Comparison of ENCODE assay signal across 10 cellular contexts in genomic region chr17:36149296-36149820, GRCh38. TPM values are rescaled to one million over a fixed set of nuclear protein-coding genes. Genes with fewer than 3 reads are reported as not detected.
A peak's percentile ranks its signal among the peaks of the same experiment; 100 is the strongest.
DNase-seq lines count a peak whose midpoint lies in the region; ATAC-seq and TF ChIP-seq lines count a peak whose summit lies in the region.
"Had no signal": no experiment of that assay in that cellular context is flagged by ENCODE, and none has a peak within 500 bp of the region (broad histone marks: within the 10 kb centered on the region; RNA-seq: fewer than 3 reads in every experiment).

No MANE protein-coding gene starts in this region.

- H3K27ac Mint-ChIP-seq in stimulated activated effector memory CD8-positive, alpha-beta T cell treated with anti-CD3 and anti-CD28 coated beads, Interleukin-12 subunit alpha, Interleukin-12 subunit beta, amount 100 ng/mL, for 72 hours: peak overlapping the region; percentile 94

- peak overlapping the region; percentile 78 for H3K4me3 Mint-ChIP-seq in stimulated activated effector memory CD8-positive, alpha-beta T cell treated with anti-CD3 and anti-CD28 coated beads, Interleukin-12 subunit alpha, Interleukin-12 subunit beta, amount 100 ng/mL, for 72 hours

- peak; percentile 9; the same call in 1 of the 2 replicates for TF ChIP-seq CTCF in PC-3 (conservative IDR thresholded peaks at IDR 0.05; ENCODE audit: low read depth, low read length)
- TF ChIP-seq CTCF in fibroblast of pulmonary artery (IDR thresholded peaks at IDR 0.05; ENCODE audit: low read length, missing control alignments): no peak

- H3F3A ChIP-seq in GM23248 (ENCODE audit: insufficient read depth): 0 out of 2 replicates have a peak, but pooled peaks cover 7% of the 10 kb centered on the region
- H3F3A ChIP-seq in PC-3 (ENCODE audit: low read length, unreplicated experiment): no peaks in the 10 kb centered on the region

- H2AFZ ChIP-seq in GM23248 (peak overlapping the region; percentile 36; the same call in 1 of the 2 replicates), PC-3 (ENCODE audit: low read length) (0 out of 2 replicates have a peak overlapping the region, but pooled peaks have one; percentile 34)

- no peak overlapping the region for H3K27ac ChIP-seq in GM23248
- H3K27ac ChIP-seq in PC-3 (ENCODE audit: low read length): no peak overlapping the region

- POLR2A ChIA-PET in PC-3 (lab: Charles Lee; ENCODE audit: unreplicated experiment): no interaction called here

- DNase-seq in GM23248 (peak; percentile 71), PC-3 (no peak), fibroblast of pulmonary artery (ENCODE audit: low read depth) (peak; percentile 74), kidney tubule cell (ENCODE audit: low spot score) (no peak), activated gamma-delta T cell (lab: John Stamatoyannopoulos, UW) (no peak)
- DNase-seq in stimulated activated effector memory CD8-positive, alpha-beta T cell treated with anti-CD3 and anti-CD28 coated beads, Interleukin-12 subunit alpha, Interleukin-12 subunit beta, amount 100 ng/mL, for 72 hours (ENCODE audit: low spot score in 2 of 2): peak in 1 of 2 donors; percentile 47

- H3K36me3 Mint-ChIP-seq in stimulated activated effector memory CD8-positive, alpha-beta T cell treated with anti-CD3 and anti-CD28 coated beads, Interleukin-12 subunit alpha, Interleukin-12 subunit beta, amount 100 ng/mL, for 72 hours: peaks cover 21% of the 10 kb centered on the region

- CTCF ChIA-PET in PC-3 (lab: Charles Lee): interaction anchor here (0.6 to 1.0 kb wide), 2 partner anchors 168 to 180 kb away, joined by 3 to 4 read pairs; no protein-coding TSS in a partner anchor

- H3K9me2 ChIP-seq in GM23248 (ENCODE audit: insufficient read depth): no peaks in the 10 kb centered on the region
- H3K9me2 ChIP-seq in PC-3 (replicated peaks; ENCODE audit: low read length): no peaks in the 10 kb centered on the region

- H3K4me1 ChIP-seq in GM23248 (ENCODE audit: insufficient read depth) (peaks cover 10% of the 10 kb centered on the region; the same call in 1 of the 2 replicates), PC-3 (ENCODE audit: insufficient read depth, low read length) (no peaks in the 10 kb centered on the region)

- H3K4me2 ChIP-seq in GM23248 (ENCODE audit: unreplicated experiment) (peak overlapping the region; percentile 69), PC-3 (ENCODE audit: low read length) (peak overlapping the region; percentile 37; the same call in 1 of the 2 replicates)

- H4K20me1 ChIP-seq in GM23248 (ENCODE audit: insufficient read depth) (no peaks in the 10 kb centered on the region), PC-3 (ENCODE audit: low read length) (no peaks in the 10 kb centered on the region)

- in situ Hi-C loops in GM23248 (cut with MboI): loop anchor here (5.0 kb wide), 1 partner anchor 53 kb away; no protein-coding TSS in a partner anchor

- no peak overlapping the region for H3K4me3 ChIP-seq in GM23248
- no peak overlapping the region for H3K4me3 ChIP-seq in PC-3 (ENCODE audit: low read length)
- H3K4me3 ChIP-seq in fibroblast of pulmonary artery (replicated peaks; ENCODE audit: low read depth, low read length): no peak overlapping the region

- H3K9ac ChIP-seq in GM23248: no peak overlapping the region
- no peak overlapping the region for H3K9ac ChIP-seq in PC-3 (ENCODE audit: low read length)

- H3K79me2 ChIP-seq in GM23248 (ENCODE audit: insufficient read depth) (no peaks in the 10 kb centered on the region), PC-3 (ENCODE audit: low read length) (no peaks in the 10 kb centered on the region)

- peaks cover 58% of the 10 kb centered on the region for H3K4me1 Mint-ChIP-seq in stimulated activated effector memory CD8-positive, alpha-beta T cell treated with anti-CD3 and anti-CD28 coated beads, Interleukin-12 subunit alpha, Interleukin-12 subunit beta, amount 100 ng/mL, for 72 hours

- H3K9me3 ChIP-seq in GM23248 (ENCODE audit: low read depth): no peaks in the 10 kb centered on the region
- no peaks in the 10 kb centered on the region for H3K9me3 ChIP-seq in PC-3 (ENCODE audit: low read length)

- peak; percentile 53 for ATAC-seq in PC-3
- ATAC-seq in stimulated activated effector memory CD8-positive, alpha-beta T cell treated with anti-CD3 and anti-CD28 coated beads, Interleukin-12 subunit alpha, Interleukin-12 subunit beta, amount 100 ng/mL, for 72 hours: peak; percentile 63
- ATAC-seq in HG02884 (IDR thresholded peaks at IDR 0.05; ENCODE audit: unreplicated experiment): no peak
- ATAC-seq in HG03354 (IDR thresholded peaks at IDR 0.05; ENCODE audit: poor library complexity, severe bottlenecking, unreplicated experiment): no peak

- intact Hi-C loops in PC-3 (cut with micrococcal nuclease): loop anchor here (1.0 kb wide), 1 partner anchor 180 kb away; no protein-coding TSS in a partner anchor

- BruUV-seq in PC-3 (replicated peaks; lab: Mats Ljungman, UMichigan): no TSS peak

- H3K36me3 ChIP-seq in GM23248 (ENCODE audit: low read depth) (no peaks in the 10 kb centered on the region), PC-3 (ENCODE audit: low read depth, low read length) (peaks cover 3% of the 10 kb centered on the region; the same call in 1 of the 2 replicates)

- WGBS in GM23248 (ENCODE audit: low coverage in 1 of 2, low lambda C conversion rate in 2 of 2, missing lambda C conversion rate in 2 of 2), 2 experiments: 26 to 31% methylated on average over 11 of the region's 11 CpGs

- H3K27me3 ChIP-seq in GM23248 (replicated peaks; ENCODE audit: insufficient read depth) (peaks cover 23% of the 10 kb centered on the region), PC-3 (ENCODE audit: low read length) (peaks cover 15% of the 10 kb centered on the region)

- no peaks in the 10 kb centered on the region for H3K9me3 Mint-ChIP-seq in stimulated activated effector memory CD8-positive, alpha-beta T cell treated with anti-CD3 and anti-CD28 coated beads, Interleukin-12 subunit alpha, Interleukin-12 subunit beta, amount 100 ng/mL, for 72 hours

RNA-seq across cellular contexts. Expression of gene TBC1D3B, which starts 27.1 kb away (rescaled TPM):
- total RNA-seq in GM23248 (2014; rRNA removed; shearing (Covaris generic)): not detected in 2 replicates
- 0.64 and 1.0 TPM in 2 replicates for polyA plus RNA-seq in GM23248 (2016; fragmentation: Nextera tagmentation; extraction: Ambion mirVana)
- 1.4 and 4.3 TPM in 2 replicates for total RNA-seq in PC-3 (2014; rRNA removed)

RNA-seq across cellular contexts. Expression of gene CCL4, which starts 45.7 kb away (rescaled TPM):
- not detected in 2 replicates for total RNA-seq in GM23248 (2014; rRNA removed; shearing (Covaris generic))
- polyA plus RNA-seq in GM23248 (2016; fragmentation: Nextera tagmentation; extraction: Ambion mirVana): not detected in 2 replicates
- total RNA-seq in PC-3 (2014; rRNA removed): not detected in 2 replicates
- total RNA-seq: dermis microvascular lymphatic vessel endothelial cell, SK-MEL-5 had no signal

RNA-seq across cellular contexts. Expression of gene CCL3L1, which starts 47.2 kb away (rescaled TPM):
- total RNA-seq in GM23248 (2014; rRNA removed; shearing (Covaris generic)): not detected in 2 replicates
- polyA plus RNA-seq in GM23248 (2016; fragmentation: Nextera tagmentation; extraction: Ambion mirVana): 0.52 TPM in 1 of 2 replicates, not detected in the other
- total RNA-seq in PC-3 (2014; rRNA removed): not detected in 2 replicates
- total RNA-seq: dermis microvascular lymphatic vessel endothelial cell, SK-MEL-5 had no signal

RNA-seq across cellular contexts. Expression of gene CCL3, which starts 59.4 kb away (rescaled TPM):
- not detected in 2 replicates for total RNA-seq in GM23248 (2014; rRNA removed; shearing (Covaris generic))
- polyA plus RNA-seq in GM23248 (2016; fragmentation: Nextera tagmentation; extraction: Ambion mirVana): not detected in 2 replicates
- not detected in 2 replicates for total RNA-seq in PC-3 (2014; rRNA removed)
- total RNA-seq: dermis microvascular lymphatic vessel endothelial cell had no signal

Comparison
In these comparisons a context has a peak if more than half of its experiments do, and no peak if none do; other contexts are left out.
1. DNase-seq: peak in GM23248 (single experiment) and fibroblast of pulmonary artery (single experiment); none in PC-3 (single experiment), kidney tubule cell (single experiment) and activated gamma-delta T cell (single experiment).
2. ATAC-seq: peak in PC-3 (single experiment) and stimulated activated effector memory CD8-positive, alpha-beta T cell treated with anti-CD3 and anti-CD28 coated beads, Interleukin-12 subunit alpha, Interleukin-12 subunit beta, amount 100 ng/mL, for 72 hours (single experiment); none in HG02884 (single experiment) and HG03354 (single experiment).